In genomic region chr21:44496196-44496899, GRCh38 we compare ENCODE assay signal across 31 cellular contexts. TPM values are rescaled to one million over a fixed set of nuclear protein-coding genes. Genes with fewer than 3 reads are reported as not detected.
DNase-seq lines count a peak whose midpoint lies in the region; ATAC-seq, FAIRE-seq and TF ChIP-seq lines count a peak whose summit lies in the region.
"Had no signal": no experiment of that assay in that cellular context is flagged by ENCODE, and none has a peak within 500 bp of the region (broad histone marks: within the 10 kb centered on the region; RNA-seq: fewer than 3 reads in every experiment).

No MANE protein-coding gene starts in this region.

- TF ChIP-seq POLR2A in HepG2 (IDR thresholded peaks at IDR 0.05; ENCODE audit: insufficient read depth in 1 of 2, low read depth in 2 of 2, low read length in 2 of 2): no peak

- no peak for TF ChIP-seq RAD21 in HepG2 (CRISPR knock-in tag; IDR thresholded peaks at IDR 0.05)

- H3K9me3 Mint-ChIP-seq in effector memory CD8-positive, alpha-beta T cell: peaks cover 1 to 9% of the 10 kb centered on the region in 2 donors

- in situ Hi-C loops in HepG2 (cut with HindIII; ENCODE audit: extremely low pct_ligation_motif_present, low pct_unique_long_range_greater_than_20kb): no loop called here

- H3K27me3 ChIP-seq in HepG2 (ENCODE audit: control insufficient read depth in 1 of 2, insufficient read depth in 2 of 2, low read length in 2 of 2) (no peaks in the 10 kb centered on the region), Karpas-422 (ENCODE audit: low read length) (no peaks in the 10 kb centered on the region)
- H3K27me3 ChIP-seq: brain microvascular endothelial cell, Peyer's patch had no signal

- H2AFZ ChIP-seq in HepG2 (ENCODE audit: low read length) (no peak overlapping the region), Karpas-422 (ENCODE audit: low read length) (no peak overlapping the region)

- TF ChIP-seq EP300 in HepG2 (IDR thresholded peaks at IDR 0.05; ENCODE audit: low read depth in 2 of 2, low read length in 2 of 2) (no peak), HepG2 (CRISPR knock-in tag; IDR thresholded peaks at IDR 0.05; ENCODE audit: borderline replicate concordance) (no peak)

- DNase-seq in DMS79 treated with DMSO at 0.1 percent for 48 hours (lab: John Stamatoyannopoulos, UW) (peak; percentile 80), DMS79 (lab: John Stamatoyannopoulos, UW) (no peak), NCI-H2107 treated with DMSO at 0.1 percent for 48 hours (lab: John Stamatoyannopoulos, UW; ENCODE audit: unreplicated experiment) (peak; percentile 44), HepG2 (ENCODE audit: low spot score) (no peak), sciatic nerve (ENCODE audit: low spot score) (no peak), Karpas-422 (no peak)
- no peak for DNase-seq in effector memory CD8-positive, alpha-beta T cell
- DNase-seq: activated CD4-positive, alpha-beta memory T cell treated with anti-CD3 and anti-CD28 coated beads for 36 hours; activated CD4-positive, CD25-positive, alpha-beta regulatory T cell treated with anti-CD3 and anti-CD28 coated beads, Interleukin-2, amount 50 U/mL, for 72 hours; activated naive CD4-positive, alpha-beta T cell treated with anti-CD3 and anti-CD28 coated beads, Interleukin-2, amount 10 ng/mL, durations not matched to agents 7 days and 5 days; amniotic stem cell; brain microvascular endothelial cell; DND-41; effector CD4-positive, alpha-beta T cell; GF-D8; hippocampal formation; NCI-H1048; NCI-H1694 treated with DMSO at 0.1 percent for 48 hours; NCI-H2171; NCI-H524; Peyer's patch; SHP77 treated with DMSO at 0.1 percent for 48 hours; substantia nigra; T-helper 2 cell had no signal

- no peak overlapping the region for H3K9ac ChIP-seq in HepG2 (ENCODE audit: insufficient read depth, low read depth, low read length)
- H3K9ac ChIP-seq in Karpas-422 (ENCODE audit: low read length): no peak overlapping the region

- CTCF ChIA-PET in HepG2 (lab: Yijun Ruan, JAX; ENCODE audit: low intra/inter-chr PET ratio, low total read pairs): no interaction called here

- no peak for TF ChIP-seq CTCF in HepG2 (CRISPR knock-in tag; IDR thresholded peaks at IDR 0.05)

- H3K27ac ChIP-seq in HepG2 (ENCODE audit: extremely low read length, insufficient read depth, low read length): no peak overlapping the region
- H3K27ac ChIP-seq in Karpas-422 (ENCODE audit: low read length): no peak overlapping the region
- H3K27ac ChIP-seq: 22Rv1, brain microvascular endothelial cell, epithelial cell of prostate, Peyer's patch had no signal

- ATAC-seq in HepG2 (no peak), sciatic nerve (peak; percentile 53), GM19035 (IDR thresholded peaks at IDR 0.05; ENCODE audit: unreplicated experiment) (no peak)
- no peak for ATAC-seq in effector memory CD8-positive, alpha-beta T cell (replicated peaks)
- ATAC-seq: stimulated activated memory B cell treated with anti-CD40 and anti-IgM and Interleukin-4, amounts not matched to agents 10 μg/mL and 1 μg/mL and 100 μg/mL, for 72 hours had no signal

- H3K4me3 ChIP-seq in HepG2 (replicated peaks in 1 of 3; ENCODE audit: insufficient read depth in 1 of 3, low read depth in 2 of 3, low read length in 3 of 3) (no peak overlapping the region), Karpas-422 (ENCODE audit: low read length) (no peak overlapping the region)
- H3K4me3 ChIP-seq: Peyer's patch had no signal

- H3K36me3 ChIP-seq in HepG2 (replicated peaks in 1 of 2; ENCODE audit: control insufficient read depth in 1 of 2, insufficient read depth in 2 of 2, low read length in 2 of 2) (peaks cover 1 to 9% of the 10 kb centered on the region in 2 experiments; a peak in 2 of 5 replicates), Karpas-422 (ENCODE audit: insufficient read depth, low read length) (no peaks in the 10 kb centered on the region)
- H3K36me3 ChIP-seq: brain microvascular endothelial cell, Peyer's patch had no signal

- no peak for FAIRE-seq in HepG2 (lab: Jason Lieb, UNC)

- peaks cover 50 to 70% of the 10 kb centered on the region in 2 donors for H3K27me3 Mint-ChIP-seq in effector memory CD8-positive, alpha-beta T cell

- no TSS peak for BruUV-seq in HepG2 (replicated peaks; lab: Mats Ljungman, UMichigan)

- H3K9me3 ChIP-seq in HepG2 (ENCODE audit: low read length): peaks cover 19% of the 10 kb centered on the region
- H3K9me3 ChIP-seq in Karpas-422 (ENCODE audit: low read length): no peaks in the 10 kb centered on the region; the same call in 1 of the 2 replicates

- peaks cover 37% of the 10 kb centered on the region for H3K4me1 ChIP-seq in HepG2 (ENCODE audit: insufficient read depth, low read length)
- H3K4me1 ChIP-seq in Karpas-422 (ENCODE audit: low read length): no peaks in the 10 kb centered on the region
- H3K4me1 ChIP-seq: Peyer's patch had no signal

- H4K20me1 ChIP-seq in HepG2 (ENCODE audit: insufficient read depth, low read length) (no peaks in the 10 kb centered on the region), Karpas-422 (ENCODE audit: insufficient read depth, low read depth, low read length) (no peaks in the 10 kb centered on the region)

- intact Hi-C loops in HepG2 (cut with micrococcal nuclease; ENCODE audit: unreplicated experiment) (no loop called here), sciatic nerve (cut with DNase I) (no loop called here)

- H3K4me3 Mint-ChIP-seq in effector memory CD8-positive, alpha-beta T cell: no peak overlapping the region
- H3K4me3 Mint-ChIP-seq: activated CD4-positive, alpha-beta memory T cell treated with anti-CD3 and anti-CD28 coated beads for 36 hours; activated naive CD4-positive, alpha-beta T cell treated with anti-CD3 and anti-CD28 coated beads, Interleukin-2, amount 10 ng/mL, durations not matched to agents 7 days and 5 days; memory B cell; stimulated activated memory B cell treated with anti-CD40 and anti-IgM and Interleukin-4, amounts not matched to agents 10 μg/mL and 1 μg/mL and 100 μg/mL, for 72 hours had no signal

- POLR2A ChIA-PET in HepG2 (lab: Yijun Ruan, JAX): interaction anchor here (0.9 to 2.9 kb wide), 3 partner anchors 10 to 20 kb away, joined by 3 to 12 read pairs (median 4); no protein-coding TSS in a partner anchor

- no peaks in the 10 kb centered on the region for H3K4me1 Mint-ChIP-seq in effector memory CD8-positive, alpha-beta T cell (ENCODE audit: low read depth in 2 of 2)
- H3K4me1 Mint-ChIP-seq: memory B cell; stimulated activated memory B cell treated with anti-CD40 and anti-IgM and Interleukin-4, amounts not matched to agents 10 μg/mL and 1 μg/mL and 100 μg/mL, for 72 hours had no signal

- 94% methylated on average over 20 of the region's 21 CpGs for WGBS in HepG2 (ENCODE audit: low lambda C conversion rate)

- H3K79me2 ChIP-seq in HepG2 (ENCODE audit: insufficient read depth, low read length): no peaks in the 10 kb centered on the region
- H3K79me2 ChIP-seq in Karpas-422 (ENCODE audit: low read length): no peaks in the 10 kb centered on the region

- H3K36me3 Mint-ChIP-seq in effector memory CD8-positive, alpha-beta T cell (ENCODE audit: insufficient read depth): no peaks in the 10 kb centered on the region
- H3K36me3 Mint-ChIP-seq: activated CD4-positive, alpha-beta memory T cell treated with anti-CD3 and anti-CD28 coated beads for 36 hours; memory B cell; stimulated activated memory B cell treated with anti-CD40 and anti-IgM and Interleukin-4, amounts not matched to agents 10 μg/mL and 1 μg/mL and 100 μg/mL, for 72 hours had no signal

- no peak overlapping the region for H3K4me2 ChIP-seq in HepG2 (ENCODE audit: low read depth, low read length)
- no peak overlapping the region for H3K4me2 ChIP-seq in Karpas-422 (ENCODE audit: low read depth, low read length, poor library complexity, severe bottlenecking)

- no peak overlapping the region for H3K27ac Mint-ChIP-seq in effector memory CD8-positive, alpha-beta T cell
- H3K27ac Mint-ChIP-seq: activated CD4-positive, alpha-beta memory T cell treated with anti-CD3 and anti-CD28 coated beads for 36 hours; activated naive CD4-positive, alpha-beta T cell treated with anti-CD3 and anti-CD28 coated beads, Interleukin-2, amount 10 ng/mL, durations not matched to agents 7 days and 5 days; memory B cell; stimulated activated memory B cell treated with anti-CD40 and anti-IgM and Interleukin-4, amounts not matched to agents 10 μg/mL and 1 μg/mL and 100 μg/mL, for 72 hours had no signal

- no peaks in the 10 kb centered on the region for H3K9me2 ChIP-seq in Karpas-422 (replicated peaks; ENCODE audit: insufficient read depth, low read length)

RNA-seq across cellular contexts. Expression of gene LRRC3, which starts 41.0 kb away (rescaled TPM):
- total RNA-seq in HepG2 (2016; rRNA removed; fragmentation: Illumina TruSeq; extraction: Trizol): 3.9 and 4.8 TPM in 2 replicates
- 0.97 and 1.1 TPM in 2 replicates for total RNA-seq in HepG2 (2016; cell fraction: cytosol; rRNA removed; fragmentation: Illumina TruSeq; extraction: Trizol; ENCODE audit: low read depth)
- total RNA-seq in HepG2 (2016; cell fraction: insoluble cytoplasmic fraction; rRNA removed; fragmentation: Illumina TruSeq; extraction: Trizol): 3.1 and 4.8 TPM in 2 replicates
- 3.5 and 4.4 TPM in 2 replicates for total RNA-seq in HepG2 (2016; cell fraction: membrane; rRNA removed; fragmentation: Illumina TruSeq; extraction: Trizol)
- 5.2 and 5.7 TPM in 2 replicates for total RNA-seq in HepG2 (2016; cell fraction: nucleus; rRNA removed; fragmentation: Illumina TruSeq; extraction: Trizol)
- 16.5 and 24.3 TPM in 2 replicates for polyA plus RNA-seq in HepG2 (2011; rRNA removed)
- polyA plus RNA-seq in HepG2 (2011; cell fraction: cytosol; rRNA removed): 17.5 and 19.8 TPM in 2 replicates
- polyA plus RNA-seq in HepG2 (2011; cell fraction: nucleus; rRNA removed): 25.9 and 31.8 TPM in 2 replicates
- 24.1 and 27.1 TPM in 2 replicates for polyA plus RNA-seq in HepG2 (2012)
- polyA plus RNA-seq in HepG2 (2016; cell fraction: cytosol; fragmentation: Illumina TruSeq; extraction: Trizol; ENCODE audit: low read depth): 0.99 and 1.3 TPM in 2 replicates
- 4.4 and 5.5 TPM in 2 replicates for polyA plus RNA-seq in HepG2 (2016; cell fraction: insoluble cytoplasmic fraction; fragmentation: Illumina TruSeq; extraction: Trizol; ENCODE audit: low read depth)
- 2.9 and 3.4 TPM in 2 replicates for polyA plus RNA-seq in HepG2 (2016; cell fraction: membrane; fragmentation: Illumina TruSeq; extraction: Trizol; ENCODE audit: low read depth)
- polyA plus RNA-seq in HepG2 (2016; cell fraction: nucleus; fragmentation: Illumina TruSeq; extraction: Trizol; ENCODE audit: insufficient read depth, low read depth): 10.0 TPM in 2 replicates
- polyA minus RNA-seq in HepG2 (2011; rRNA and poly(A)+ RNA removed; ENCODE audit: low replicate concordance): 3.8 and 34.5 TPM in 2 replicates
- 16.0 and 20.9 TPM in 2 replicates for polyA minus RNA-seq in HepG2 (2011; cell fraction: cytosol; rRNA and poly(A)+ RNA removed)
- 10.4 and 13.4 TPM in 2 replicates for polyA minus RNA-seq in HepG2 (2011; cell fraction: nucleus; rRNA and poly(A)+ RNA removed)
- 6.8 TPM for total RNA-seq in sciatic nerve
- total RNA-seq in Karpas-422 (2014; rRNA removed; shearing (Covaris generic); ENCODE audit: low replicate concordance): not detected in 2 replicates

RNA-seq across cellular contexts. Expression of gene KRTAP10-1, which starts 43.6 kb away (rescaled TPM):
- total RNA-seq in HepG2 (2016; rRNA removed; fragmentation: Illumina TruSeq; extraction: Trizol) (not detected in 2 replicates), sciatic nerve (not detected)
- not detected in 2 replicates for total RNA-seq in HepG2 (2016; cell fraction: cytosol; rRNA removed; fragmentation: Illumina TruSeq; extraction: Trizol; ENCODE audit: low read depth)
- not detected in 2 replicates for total RNA-seq in HepG2 (2016; cell fraction: insoluble cytoplasmic fraction; rRNA removed; fragmentation: Illumina TruSeq; extraction: Trizol)
- total RNA-seq in HepG2 (2016; cell fraction: membrane; rRNA removed; fragmentation: Illumina TruSeq; extraction: Trizol): not detected in 2 replicates
- not detected in 2 replicates for total RNA-seq in HepG2 (2016; cell fraction: nucleus; rRNA removed; fragmentation: Illumina TruSeq; extraction: Trizol)
- not detected in 2 replicates for polyA plus RNA-seq in HepG2 (2011; rRNA removed)
- polyA plus RNA-seq in HepG2 (2011; cell fraction: cytosol; rRNA removed): not detected in 2 replicates
- not detected in 2 replicates for polyA plus RNA-seq in HepG2 (2011; cell fraction: nucleus; rRNA removed)
- not detected in 2 replicates for polyA plus RNA-seq in HepG2 (2012)
- polyA plus RNA-seq in HepG2 (2016; cell fraction: cytosol; fragmentation: Illumina TruSeq; extraction: Trizol; ENCODE audit: low read depth): not detected in 2 replicates
- polyA plus RNA-seq in HepG2 (2016; cell fraction: insoluble cytoplasmic fraction; fragmentation: Illumina TruSeq; extraction: Trizol; ENCODE audit: low read depth): not detected in 2 replicates
- polyA plus RNA-seq in HepG2 (2016; cell fraction: membrane; fragmentation: Illumina TruSeq; extraction: Trizol; ENCODE audit: low read depth): not detected in 2 replicates
- polyA plus RNA-seq in HepG2 (2016; cell fraction: nucleus; fragmentation: Illumina TruSeq; extraction: Trizol; ENCODE audit: insufficient read depth, low read depth): not detected in 2 replicates
- polyA minus RNA-seq in HepG2 (2011; rRNA and poly(A)+ RNA removed; ENCODE audit: low replicate concordance): 0.16 TPM in 1 of 2 replicates, not detected in the other
- not detected in 2 replicates for polyA minus RNA-seq in HepG2 (2011; cell fraction: cytosol; rRNA and poly(A)+ RNA removed)
- polyA minus RNA-seq in HepG2 (2011; cell fraction: nucleus; rRNA and poly(A)+ RNA removed): not detected in 2 replicates
- total RNA-seq in Karpas-422 (2014; rRNA removed; shearing (Covaris generic); ENCODE audit: low replicate concordance): not detected in 2 replicates
- total RNA-seq: activated CD4-positive, alpha-beta memory T cell treated with anti-CD3 and anti-CD28 coated beads for 36 hours; osteocyte; Peyer's patch; ureter had no signal

RNA-seq across cellular contexts. Expression of gene KRTAP10-2, which starts 55.0 kb away (rescaled TPM):
- total RNA-seq in HepG2 (2016; rRNA removed; fragmentation: Illumina TruSeq; extraction: Trizol) (not detected in 2 replicates), sciatic nerve (not detected)
- total RNA-seq in HepG2 (2016; cell fraction: cytosol; rRNA removed; fragmentation: Illumina TruSeq; extraction: Trizol; ENCODE audit: low read depth): not detected in 2 replicates
- total RNA-seq in HepG2 (2016; cell fraction: insoluble cytoplasmic fraction; rRNA removed; fragmentation: Illumina TruSeq; extraction: Trizol): not detected in 2 replicates
- not detected in 2 replicates for total RNA-seq in HepG2 (2016; cell fraction: membrane; rRNA removed; fragmentation: Illumina TruSeq; extraction: Trizol)
- total RNA-seq in HepG2 (2016; cell fraction: nucleus; rRNA removed; fragmentation: Illumina TruSeq; extraction: Trizol): not detected in 2 replicates
- polyA plus RNA-seq in HepG2 (2011; rRNA removed): not detected in 2 replicates
- not detected in 2 replicates for polyA plus RNA-seq in HepG2 (2011; cell fraction: cytosol; rRNA removed)
- polyA plus RNA-seq in HepG2 (2011; cell fraction: nucleus; rRNA removed): 0.14 TPM in 1 of 2 replicates, not detected in the other
- not detected in 2 replicates for polyA plus RNA-seq in HepG2 (2012)
- polyA plus RNA-seq in HepG2 (2016; cell fraction: cytosol; fragmentation: Illumina TruSeq; extraction: Trizol; ENCODE audit: low read depth): not detected in 2 replicates
- not detected in 2 replicates for polyA plus RNA-seq in HepG2 (2016; cell fraction: insoluble cytoplasmic fraction; fragmentation: Illumina TruSeq; extraction: Trizol; ENCODE audit: low read depth)
- polyA plus RNA-seq in HepG2 (2016; cell fraction: membrane; fragmentation: Illumina TruSeq; extraction: Trizol; ENCODE audit: low read depth): not detected in 2 replicates
- not detected in 2 replicates for polyA plus RNA-seq in HepG2 (2016; cell fraction: nucleus; fragmentation: Illumina TruSeq; extraction: Trizol; ENCODE audit: insufficient read depth, low read depth)
- polyA minus RNA-seq in HepG2 (2011; rRNA and poly(A)+ RNA removed; ENCODE audit: low replicate concordance): not detected in 2 replicates
- polyA minus RNA-seq in HepG2 (2011; cell fraction: cytosol; rRNA and poly(A)+ RNA removed): not detected in 2 replicates
- polyA minus RNA-seq in HepG2 (2011; cell fraction: nucleus; rRNA and poly(A)+ RNA removed): not detected in 2 replicates
- not detected in 2 replicates for total RNA-seq in Karpas-422 (2014; rRNA removed; shearing (Covaris generic); ENCODE audit: low replicate concordance)
- total RNA-seq: activated CD4-positive, alpha-beta memory T cell treated with anti-CD3 and anti-CD28 coated beads for 36 hours; osteocyte; Peyer's patch; ureter had no signal

Comparison
In these comparisons a context has a peak if more than half of its experiments do, and no peak if none do; other contexts are left out.
1. DNase-seq: peak in DMS79 treated with DMSO at 0.1 percent for 48 hours (single experiment) and NCI-H2107 treated with DMSO at 0.1 percent for 48 hours (single experiment); none in DMS79 (single experiment), HepG2 (single experiment), sciatic nerve (single experiment), effector memory CD8-positive, alpha-beta T cell (0 of 3) and Karpas-422 (single experiment).